21 cellular contexts compared by ENCODE assay signal in genomic region chr7:135653285-135654080, GRCh38. TPM values are rescaled to one million over a fixed set of nuclear protein-coding genes. Genes with fewer than 3 reads are reported as not detected.
DNase-seq lines count a peak whose midpoint lies in the region; ATAC-seq, FAIRE-seq and TF ChIP-seq lines count a peak whose summit lies in the region.
"Had no signal": no experiment of that assay in that cellular context is flagged by ENCODE, and none has a peak within 500 bp of the region (broad histone marks: within the 10 kb centered on the region; RNA-seq: fewer than 3 reads in every experiment).

No MANE protein-coding gene starts in this region.

- H3K9me3 Mint-ChIP-seq in WTC11 (no peaks in the 10 kb centered on the region), mesothelial cell of epicardium (no peaks in the 10 kb centered on the region)
- H3K9me3 Mint-ChIP-seq: CD8-positive, alpha-beta T cell had no signal

- H3K27me3 Mint-ChIP-seq in WTC11 (ENCODE audit: low read depth) (no peaks in the 10 kb centered on the region), mesothelial cell of epicardium (ENCODE audit: low read depth) (no peaks in the 10 kb centered on the region)
- H3K27me3 Mint-ChIP-seq: activated CD8-positive, alpha-beta memory T cell treated with anti-CD3 and anti-CD28 coated beads, Interleukin-2, amount 10 ng/mL, durations not matched to agents 7 days and 5 days had no signal

- H3K4me1 Mint-ChIP-seq in WTC11 (peaks cover 8% of the 10 kb centered on the region), mesothelial cell of epicardium (peaks cover 20% of the 10 kb centered on the region)
- H3K4me1 Mint-ChIP-seq: activated CD8-positive, alpha-beta memory T cell treated with anti-CD3 and anti-CD28 coated beads, Interleukin-2, amount 10 ng/mL, durations not matched to agents 7 days and 5 days had no signal

- H3K27ac Mint-ChIP-seq in WTC11 = peak overlapping the region; percentile 68; the same call in 1 of the 2 replicates
- H3K27ac Mint-ChIP-seq in mesothelial cell of epicardium = peak overlapping the region; percentile 9
- H3K27ac Mint-ChIP-seq: activated CD8-positive, alpha-beta memory T cell treated with anti-CD3 and anti-CD28 coated beads, Interleukin-2, amount 10 ng/mL, durations not matched to agents 7 days and 5 days; CD8-positive, alpha-beta T cell had no signal

- TF ChIP-seq CTCF in WTC11 (IDR thresholded peaks at IDR 0.05) (no peak), mesothelial cell of epicardium (IDR thresholded peaks at IDR 0.05; ENCODE audit: unreplicated experiment) (no peak), esophagus squamous epithelium (IDR thresholded peaks at IDR 0.05) (no peak)

- 84 to 91% methylated on average over 11 to 12 of the region's 12 CpGs for WGBS in esophagus squamous epithelium, 2 donors

- peaks cover 13% of the 10 kb centered on the region for H3K36me3 Mint-ChIP-seq in WTC11
- peaks cover 1% of the 10 kb centered on the region for H3K36me3 Mint-ChIP-seq in mesothelial cell of epicardium

- H3K9me3 ChIP-seq in esophagus squamous epithelium = no peaks in the 10 kb centered on the region
- H3K9me3 ChIP-seq: neutrophil, sigmoid colon, suprapubic skin had no signal

- H3K27me3 ChIP-seq in esophagus squamous epithelium = no peaks in the 10 kb centered on the region
- H3K27me3 ChIP-seq: neutrophil, sigmoid colon, suprapubic skin had no signal

- no peak overlapping the region for H3K4me3 ChIP-seq in esophagus squamous epithelium
- H3K4me3 ChIP-seq: sigmoid colon, suprapubic skin had no signal

- H3K4me3 Mint-ChIP-seq in WTC11 = no peak overlapping the region
- no peak overlapping the region for H3K4me3 Mint-ChIP-seq in mesothelial cell of epicardium
- H3K4me3 Mint-ChIP-seq: activated CD8-positive, alpha-beta memory T cell treated with anti-CD3 and anti-CD28 coated beads, Interleukin-2, amount 10 ng/mL, durations not matched to agents 7 days and 5 days; CD8-positive, alpha-beta T cell had no signal

- no peaks in the 10 kb centered on the region for H3K4me1 ChIP-seq in esophagus squamous epithelium
- H3K4me1 ChIP-seq: sigmoid colon, suprapubic skin had no signal

- POLR2A ChIA-PET in WTC11 (lab: Charles Lee) = no interaction called here

- intact Hi-C loops in esophagus squamous epithelium (cut with DNase I) = no loop called here

- DNase-seq in DMS53 treated with DMSO at 0.1 percent for 48 hours (lab: John Stamatoyannopoulos, UW; ENCODE audit: unreplicated experiment) (peak; percentile 92), NCI-H146 treated with DMSO at 0.1 percent for 48 hours (lab: John Stamatoyannopoulos, UW; ENCODE audit: unreplicated experiment) (peak; percentile 88), WTC11 (ENCODE audit: low spot score) (no peak), mesothelial cell of epicardium (ENCODE audit: low spot score in 2 of 2, unreplicated experiment in 2 of 2) (no peak), HTR-8/SVneo (ENCODE audit: insufficient read length, low spot score) (no peak), esophagus squamous epithelium (lab: John Stamatoyannopoulos, UW) (no peak)
- no peak for DNase-seq in activated CD4-positive, alpha-beta T cell treated with anti-CD3 and anti-CD28 coated beads for 1 hour
- DNase-seq in activated CD8-positive, alpha-beta memory T cell treated with anti-CD3 and anti-CD28 coated beads, Interleukin-2, amount 50 U/mL, for 4 hours = no peak
- DNase-seq: activated CD4-positive, CD25-positive, alpha-beta regulatory T cell; activated CD8-positive, alpha-beta memory T cell treated with anti-CD3 and anti-CD28 coated beads, Interleukin-2, amount 10 ng/mL, durations not matched to agents 7 days and 5 days; activated naive CD4-positive, alpha-beta T cell; CD8-positive, alpha-beta T cell; dermis blood vessel endothelial cell; erythroblast; Kasumi-1; mesendoderm; NCI-H187; NCI-H82; sigmoid colon had no signal

- H3K27ac ChIP-seq in esophagus squamous epithelium = no peak overlapping the region
- H3K27ac ChIP-seq: neutrophil, sigmoid colon, suprapubic skin had no signal

- CTCF ChIA-PET in WTC11 (lab: Charles Lee) = interaction anchor here (0.7 kb wide), 1 partner anchor 134 kb away, joined by 4 read pairs; no protein-coding TSS in a partner anchor

- no peak for TF ChIP-seq POLR2A in esophagus squamous epithelium (IDR thresholded peaks at IDR 0.05)

- peak; percentile 78 for ATAC-seq in WTC11
- ATAC-seq: activated CD8-positive, alpha-beta memory T cell treated with anti-CD3 and anti-CD28 coated beads, Interleukin-2, amount 10 ng/mL, durations not matched to agents 7 days and 5 days; CD8-positive, alpha-beta T cell had no signal

- FAIRE-seq in HTR-8/SVneo (lab: Jason Lieb, UNC) = no peak

- peaks cover 0 to 24% (median 0%) of the 10 kb centered on the region in 3 donors for H3K36me3 ChIP-seq in esophagus squamous epithelium

TF ChIP-seq in WTC11, 78 proteins besides CTCF, POLR2A, EP300 and RAD21:
- TF ChIP-seq ZNF232 (CRISPR knock-in tag; IDR thresholded peaks at IDR 0.05) (no peak), GTF2I (CRISPR knock-in tag; conservative IDR thresholded peaks at IDR 0.05) (no peak)

RNA-seq across cellular contexts. Expression of gene STMP1, which starts 8.8 kb away (rescaled TPM):
- total RNA-seq in WTC11 (2021) (26.1 to 31.6 TPM (median 30.4 TPM) in 3 replicates), mesothelial cell of epicardium (46.3 to 48.6 TPM (median 47.7 TPM) in 3 replicates), esophagus squamous epithelium (10 to 100 TPM; 19.2 to 25.6 (median 23.1) TPM)

Comparison
In these comparisons a context has a peak if more than half of its experiments do, and no peak if none do; other contexts are left out.
1. DNase-seq: peak in DMS53 treated with DMSO at 0.1 percent for 48 hours (single experiment) and NCI-H146 treated with DMSO at 0.1 percent for 48 hours (single experiment); none in WTC11 (single experiment), mesothelial cell of epicardium (0 of 2), HTR-8/SVneo (single experiment), activated CD4-positive, alpha-beta T cell treated with anti-CD3 and anti-CD28 coated beads for 1 hour (single experiment), esophagus squamous epithelium (single experiment) and activated CD8-positive, alpha-beta memory T cell treated with anti-CD3 and anti-CD28 coated beads, Interleukin-2, amount 50 U/mL, for 4 hours (single experiment).